Comparison of ENCODE assay signal across 27 cellular contexts in the genomic region with DNA sequence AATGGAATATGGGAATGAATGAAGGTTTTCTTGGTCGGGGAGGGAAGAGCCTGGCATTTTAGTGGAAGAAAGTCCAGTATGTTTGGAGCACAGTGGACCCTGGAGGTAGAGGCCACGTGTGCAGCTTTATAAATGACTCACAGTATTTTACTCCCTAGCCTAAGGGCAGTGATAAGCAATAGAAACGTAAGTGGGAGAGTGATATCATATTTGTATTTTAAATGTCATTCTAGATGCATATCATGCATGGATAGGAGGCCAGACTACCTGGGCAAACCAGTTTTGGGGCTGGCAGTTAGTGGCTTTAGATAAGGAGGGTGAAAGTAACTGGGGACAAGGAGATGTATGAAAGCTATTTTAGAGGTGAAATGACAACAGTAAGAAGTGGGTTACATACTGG.
A peak's percentile ranks its signal among the peaks of the same experiment; 100 is the strongest.
DNase-seq lines count a peak whose midpoint lies in the region; ATAC-seq, FAIRE-seq and TF ChIP-seq lines count a peak whose summit lies in the region.
"Had no signal": no experiment of that assay in that cellular context is flagged by ENCODE, and none has a peak within 500 bp of the region (broad histone marks: within the 10 kb centered on the region; RNA-seq: fewer than 3 reads in every experiment).

No MANE protein-coding gene starts in this region.

- H3K9me3 ChIP-seq in BE2C (no peaks in the 10 kb centered on the region), HEK293 (ENCODE audit: control insufficient read depth, insufficient read depth, low read depth, low read length) (no peaks in the 10 kb centered on the region)
- H3K9me3 ChIP-seq: psoas muscle, SK-N-SH had no signal

- DNase-seq in BE2C (peak; percentile 12), RPMI7951 (ENCODE audit: low read depth) (peak; percentile 70), left colon (no peak), urothelium cell line (ENCODE audit: low spot score) (no peak)
- DNase-seq in effector memory CD8-positive, alpha-beta T cell: no peak
- DNase-seq in activated CD4-positive, alpha-beta memory T cell treated with anti-CD3 and anti-CD28 coated beads for 36 hours: no peak
- DNase-seq: activated T-cell treated with anti-CD3 and anti-CD28 coated beads for 4 hours; COR-L47; effector memory CD4-positive, alpha-beta T cell; foreskin fibroblast; NCI-H1417 treated with DMSO at 0.1 percent for 48 hours; NCI-H2081; NCI-H2227 treated with DMSO at 0.1 percent for 48 hours; NCI-H748 treated with DMSO at 0.1 percent for 48 hours; psoas muscle; SK-N-SH; stimulated activated naive CD8-positive, alpha-beta T cell treated with anti-CD3 and anti-CD28 coated beads, Interleukin-15, Interleukin-2, amounts not matched to agents 100 U/mL and 50 U/mL, for 24 hours; T-helper 2 cell had no signal

- H3K4me1 Mint-ChIP-seq in effector memory CD8-positive, alpha-beta T cell (ENCODE audit: low read depth in 2 of 2): no peaks in the 10 kb centered on the region
- H3K4me1 Mint-ChIP-seq in activated CD4-positive, alpha-beta memory T cell treated with anti-CD3 and anti-CD28 coated beads for 36 hours (ENCODE audit: low read depth): no peaks in the 10 kb centered on the region

- H3K27me3 ChIP-seq in BE2C: no peaks in the 10 kb centered on the region
- H3K27me3 ChIP-seq: cardiac muscle cell, neural progenitor cell had no signal

- H3K27ac ChIP-seq in HEK293 (ENCODE audit: extremely low read depth, low read depth, low read length): no peak overlapping the region
- H3K27ac ChIP-seq: cardiac muscle cell, coronary artery, neural progenitor cell, psoas muscle had no signal

- H3K4me1 ChIP-seq in BE2C (peaks cover 27% of the 10 kb centered on the region), HEK293 (ENCODE audit: control insufficient read depth, insufficient read depth, low read length) (no peaks in the 10 kb centered on the region)
- H3K4me1 ChIP-seq: psoas muscle had no signal

- POLR2A ChIA-PET in HEK293 (lab: Yijun Ruan, JAX): no interaction called here
- POLR2A ChIA-PET in activated CD4-positive, alpha-beta memory T cell treated with anti-CD3 and anti-CD28 coated beads for 36 hours (lab: Charles Lee): no interaction called here

- H3K27me3 Mint-ChIP-seq in effector memory CD8-positive, alpha-beta T cell: no peaks in the 10 kb centered on the region
- H3K27me3 Mint-ChIP-seq in activated CD4-positive, alpha-beta memory T cell treated with anti-CD3 and anti-CD28 coated beads for 36 hours: no peaks in the 10 kb centered on the region
- H3K27me3 Mint-ChIP-seq: B cell had no signal

- CTCF ChIA-PET in HEK293 (lab: Yijun Ruan, JAX): no interaction called here
- CTCF ChIA-PET in activated CD4-positive, alpha-beta memory T cell treated with anti-CD3 and anti-CD28 coated beads for 36 hours (lab: Charles Lee): no interaction called here

- H3K4me3 Mint-ChIP-seq in effector memory CD8-positive, alpha-beta T cell: no peak overlapping the region
- no peak overlapping the region for H3K4me3 Mint-ChIP-seq in activated CD4-positive, alpha-beta memory T cell treated with anti-CD3 and anti-CD28 coated beads for 36 hours
- H3K4me3 Mint-ChIP-seq: B cell, neural progenitor cell had no signal

- H3K9me3 Mint-ChIP-seq in effector memory CD8-positive, alpha-beta T cell: peaks cover 12 to 13% of the 10 kb centered on the region in 2 donors
- H3K9me3 Mint-ChIP-seq in activated CD4-positive, alpha-beta memory T cell treated with anti-CD3 and anti-CD28 coated beads for 36 hours: peaks cover 3% of the 10 kb centered on the region
- H3K9me3 Mint-ChIP-seq: neural progenitor cell had no signal

- H3K4me3 ChIP-seq in BE2C (ENCODE audit: low read depth, low read length) (no peak overlapping the region), HEK293 (ENCODE audit: low read depth, low read length) (no peak overlapping the region)
- H3K4me3 ChIP-seq: cardiac muscle cell, coronary artery, neural progenitor cell, psoas muscle had no signal

- no peak overlapping the region for H3K27ac Mint-ChIP-seq in effector memory CD8-positive, alpha-beta T cell
- H3K27ac Mint-ChIP-seq in activated CD4-positive, alpha-beta memory T cell treated with anti-CD3 and anti-CD28 coated beads for 36 hours: no peak overlapping the region
- H3K27ac Mint-ChIP-seq: activated naive CD4-positive, alpha-beta T cell treated with anti-CD3 and anti-CD28 coated beads, Interleukin-2, amount 50 U/mL, for 72 hours; B cell; neural progenitor cell had no signal

- intact Hi-C loops in left colon (cut with DNase I, micrococcal nuclease): no loop called here
- intact Hi-C loops in activated CD4-positive, alpha-beta memory T cell treated with anti-CD3 and anti-CD28 coated beads for 36 hours (cut with micrococcal nuclease): no loop called here

- ATAC-seq in left colon (peak; percentile 58), HG02798 (IDR thresholded peaks at IDR 0.05; ENCODE audit: poor library complexity, unreplicated experiment) (no peak)
- ATAC-seq in effector memory CD8-positive, alpha-beta T cell (replicated peaks): no peak
- ATAC-seq: activated naive CD4-positive, alpha-beta T cell treated with anti-CD3 and anti-CD28 coated beads, Interleukin-2, amount 50 U/mL, for 72 hours; esophagus mucosa; psoas muscle; stimulated activated naive CD8-positive, alpha-beta T cell treated with anti-CD3 and anti-CD28 coated beads, Interleukin-15, Interleukin-2, amounts not matched to agents 100 U/mL and 50 U/mL, for 24 hours had no signal

- no peak for FAIRE-seq in urothelium cell line (lab: Jason Lieb, UNC)
- FAIRE-seq: H54 had no signal

- H3K36me3 ChIP-seq in BE2C (no peaks in the 10 kb centered on the region), HEK293 (ENCODE audit: control insufficient read depth in 2 of 2, insufficient read depth in 1 of 2, low read length in 2 of 2) (no peaks in the 10 kb centered on the region)
- H3K36me3 ChIP-seq: cardiac muscle cell, neural progenitor cell had no signal

- no peak for TF ChIP-seq CTCF in BE2C (IDR thresholded peaks at IDR 0.05; ENCODE audit: low read depth, low read length)
- TF ChIP-seq CTCF in HEK293 (tag by site-specific recombination; IDR thresholded peaks at IDR 0.05): no peak

- H3K36me3 Mint-ChIP-seq in effector memory CD8-positive, alpha-beta T cell (ENCODE audit: insufficient read depth): no peaks in the 10 kb centered on the region
- no peaks in the 10 kb centered on the region for H3K36me3 Mint-ChIP-seq in activated CD4-positive, alpha-beta memory T cell treated with anti-CD3 and anti-CD28 coated beads for 36 hours
- H3K36me3 Mint-ChIP-seq: activated naive CD4-positive, alpha-beta T cell treated with anti-CD3 and anti-CD28 coated beads, Interleukin-2, amount 50 U/mL, for 72 hours; neural progenitor cell had no signal

TF ChIP-seq in HEK293, 187 proteins besides CTCF, POLR2A, EP300 and RAD21:
- TF ChIP-seq, protein P1, sequence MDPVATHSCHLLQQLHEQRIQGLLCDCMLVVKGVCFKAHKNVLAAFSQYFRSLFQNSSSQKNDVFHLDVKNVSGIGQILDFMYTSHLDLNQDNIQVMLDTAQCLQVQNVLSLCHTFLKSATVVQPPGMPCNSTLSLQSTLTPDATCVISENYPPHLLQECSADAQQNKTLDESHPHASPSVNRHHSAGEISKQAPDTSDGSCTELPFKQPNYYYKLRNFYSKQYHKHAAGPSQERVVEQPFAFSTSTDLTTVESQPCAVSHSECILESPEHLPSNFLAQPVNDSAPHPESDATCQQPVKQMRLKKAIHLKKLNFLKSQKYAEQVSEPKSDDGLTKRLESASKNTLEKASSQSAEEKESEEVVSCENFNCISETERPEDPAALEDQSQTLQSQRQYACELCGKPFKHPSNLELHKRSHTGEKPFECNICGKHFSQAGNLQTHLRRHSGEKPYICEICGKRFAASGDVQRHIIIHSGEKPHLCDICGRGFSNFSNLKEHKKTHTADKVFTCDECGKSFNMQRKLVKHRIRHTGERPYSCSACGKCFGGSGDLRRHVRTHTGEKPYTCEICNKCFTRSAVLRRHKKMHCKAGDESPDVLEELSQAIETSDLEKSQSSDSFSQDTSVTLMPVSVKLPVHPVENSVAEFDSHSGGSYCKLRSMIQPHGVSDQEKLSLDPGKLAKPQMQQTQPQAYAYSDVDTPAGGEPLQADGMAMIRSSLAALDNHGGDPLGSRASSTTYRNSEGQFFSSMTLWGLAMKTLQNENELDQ (tag by site-specific recombination; IDR thresholded peaks at IDR 0.05; ENCODE audit: low read depth): no peak
- TF ChIP-seq WT1 (tag by site-specific recombination; IDR thresholded peaks at IDR 0.05) (peak; percentile 32; the same call in 1 of the 2 replicates), ZNF629 (tag by site-specific recombination; IDR thresholded peaks at IDR 0.05) (0 out of 2 replicates have a peak, but pooled peaks have one; percentile 49)

Comparison
In these comparisons a context has a peak if more than half of its experiments do, and no peak if none do; other contexts are left out.
1. DNase-seq: peak in BE2C (single experiment) and RPMI7951 (single experiment); none in left colon (0 of 2), effector memory CD8-positive, alpha-beta T cell (0 of 3), activated CD4-positive, alpha-beta memory T cell treated with anti-CD3 and anti-CD28 coated beads for 36 hours (single experiment) and urothelium cell line (single experiment).